ENCODE assay signal across 9 cellular contexts in genomic region chr2:120552079-120552478, GRCh38.
"Had no signal": no experiment of that assay in that cellular context is flagged by ENCODE, and none has a peak within 500 bp of the region (broad histone marks: within the 10 kb centered on the region; RNA-seq: fewer than 3 reads in every experiment).

No MANE protein-coding gene starts in this region.

- H3K4me1 ChIP-seq: prostate gland had no signal

- H3K27me3 ChIP-seq: adrenal gland had no signal

- H3K36me3 ChIP-seq: adrenal gland, prostate gland, thoracic aorta had no signal

- H3K27ac ChIP-seq: prostate gland, thoracic aorta had no signal

- H3K9me3 ChIP-seq: adrenal gland, prostate gland, thoracic aorta had no signal

- H3K4me3 ChIP-seq: adrenal gland, prostate gland had no signal

- DNase-seq: activated B cell treated with CpG ODN at 0.5 μM for 24 hours; activated CD4-positive, alpha-beta T cell treated with anti-CD3 and anti-CD28 coated beads, Interleukin-2, amount 10 ng/mL, durations not matched to agents 24 days and 14 days; activated naive CD4-positive, alpha-beta T cell treated with anti-CD3 and anti-CD28 coated beads, Interleukin-2, amount 10 ng/mL, durations not matched to agents 7 days and 5 days; immature natural killer cell; natural killer cell; stimulated activated CD4-positive, alpha-beta T cell treated with anti-CD3 and anti-CD28 coated beads, Interleukin-4, amount 100 ng/mL, for 24 hours had no signal
